1 cellular context compared by ENCODE assay signal in the genomic region with DNA sequence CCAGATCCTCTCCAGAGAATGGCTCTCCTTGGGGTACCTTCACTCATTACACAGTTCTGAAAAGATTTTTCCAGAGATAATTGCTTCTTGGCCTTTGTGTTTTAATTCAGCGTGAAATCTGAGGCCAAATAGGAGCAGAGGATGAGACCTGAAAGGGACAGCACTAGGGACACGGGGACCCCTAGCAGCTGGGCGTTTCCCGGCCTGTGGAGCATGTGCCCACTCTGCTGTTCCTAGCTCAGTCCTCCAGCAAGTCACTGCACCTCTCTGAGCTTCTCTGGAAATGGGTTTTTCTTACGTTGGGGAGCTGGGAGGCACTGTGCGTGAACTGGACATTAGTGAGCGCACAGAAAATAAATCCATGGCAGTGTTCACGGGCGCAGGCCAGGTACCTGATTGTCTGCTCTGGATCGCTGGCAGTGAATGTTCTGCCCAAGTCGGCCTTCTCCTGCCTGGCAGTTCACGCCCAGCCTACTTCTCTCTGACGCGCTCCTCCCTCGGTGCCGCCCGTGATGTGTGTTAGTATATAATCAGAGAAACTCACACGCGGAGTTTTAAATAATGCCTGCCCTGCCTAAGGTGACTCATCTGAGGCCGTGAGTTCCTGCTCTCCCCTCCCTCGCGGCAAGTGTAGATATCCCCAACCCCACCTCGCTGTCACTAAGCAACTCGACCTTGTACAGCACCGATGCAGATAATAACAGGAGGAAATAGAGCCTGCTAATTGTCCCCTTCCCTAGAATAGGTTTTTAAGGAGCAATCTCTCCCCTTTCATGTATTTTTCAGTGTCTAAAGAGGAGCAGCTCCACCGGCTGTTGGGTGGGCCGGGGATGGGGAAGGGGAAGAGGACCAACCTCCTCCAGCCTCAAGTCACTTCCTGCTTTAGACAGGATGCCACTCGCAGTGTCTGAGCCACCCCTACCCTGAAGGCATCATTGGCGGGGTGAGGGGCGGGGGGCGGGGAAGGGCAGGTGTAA.
TF ChIP-seq lines count a peak whose summit lies in the region.

No MANE protein-coding gene starts in this region.

TF ChIP-seq in K562, 482 proteins besides CTCF, POLR2A, EP300 and RAD21 (continued from another document and continues in another):
- TF ChIP-seq, protein P1, sequence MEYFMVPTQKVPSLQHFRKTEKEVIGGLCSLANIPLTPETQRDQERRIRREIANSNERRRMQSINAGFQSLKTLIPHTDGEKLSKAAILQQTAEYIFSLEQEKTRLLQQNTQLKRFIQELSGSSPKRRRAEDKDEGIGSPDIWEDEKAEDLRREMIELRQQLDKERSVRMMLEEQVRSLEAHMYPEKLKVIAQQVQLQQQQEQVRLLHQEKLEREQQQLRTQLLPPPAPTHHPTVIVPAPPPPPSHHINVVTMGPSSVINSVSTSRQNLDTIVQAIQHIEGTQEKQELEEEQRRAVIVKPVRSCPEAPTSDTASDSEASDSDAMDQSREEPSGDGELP (CRISPR knock-in tag; IDR thresholded peaks at IDR 0.05; ENCODE audit: borderline replicate concordance): peak; percentile 71; the same call in 1 of the 2 replicates
- TF ChIP-seq PTRF (tag; IDR thresholded peaks at IDR 0.05): no peak
- TF ChIP-seq AFF1 (IDR thresholded peaks at IDR 0.05; ENCODE audit: low read depth in 1 of 2, partially characterized antibody in 2 of 2): peak in 1 of 2 experiments; percentile 19
- peak; percentile 85 for TF ChIP-seq MYC (IDR thresholded peaks at IDR 0.05; ENCODE audit: low read depth, low read length)
- TF ChIP-seq MYC (CRISPR knock-in tag; IDR thresholded peaks at IDR 0.05; ENCODE audit: borderline replicate concordance, low read depth): no peak
- TF ChIP-seq SMAD4 (CRISPR knock-in tag; conservative IDR thresholded peaks at IDR 0.05): peak; percentile 45; the same call in 1 of the 2 replicates
- TF ChIP-seq ZFX (CRISPR knock-in tag; IDR thresholded peaks at IDR 0.05): peak; percentile 60
- 0 out of 2 replicates have a peak, but pooled peaks have one; percentile 33 for TF ChIP-seq NBN (IDR thresholded peaks at IDR 0.05; ENCODE audit: low read depth)
- TF ChIP-seq UBTF (IDR thresholded peaks at IDR 0.05; ENCODE audit: borderline replicate concordance in 1 of 2, low read depth in 2 of 2, low read length in 2 of 2): peak in 1 of 2 experiments; percentile 54; a peak in 2 of 4 replicates
- TF ChIP-seq ZNF263 (CRISPR knock-in tag; IDR thresholded peaks at IDR 0.05; ENCODE audit: borderline replicate concordance): no peak
- no peak for TF ChIP-seq ELF1 (tag; IDR thresholded peaks at IDR 0.05)
- TF ChIP-seq MIER1 (IDR thresholded peaks at IDR 0.05; ENCODE audit: low read depth): no peak
- TF ChIP-seq, protein P2, sequence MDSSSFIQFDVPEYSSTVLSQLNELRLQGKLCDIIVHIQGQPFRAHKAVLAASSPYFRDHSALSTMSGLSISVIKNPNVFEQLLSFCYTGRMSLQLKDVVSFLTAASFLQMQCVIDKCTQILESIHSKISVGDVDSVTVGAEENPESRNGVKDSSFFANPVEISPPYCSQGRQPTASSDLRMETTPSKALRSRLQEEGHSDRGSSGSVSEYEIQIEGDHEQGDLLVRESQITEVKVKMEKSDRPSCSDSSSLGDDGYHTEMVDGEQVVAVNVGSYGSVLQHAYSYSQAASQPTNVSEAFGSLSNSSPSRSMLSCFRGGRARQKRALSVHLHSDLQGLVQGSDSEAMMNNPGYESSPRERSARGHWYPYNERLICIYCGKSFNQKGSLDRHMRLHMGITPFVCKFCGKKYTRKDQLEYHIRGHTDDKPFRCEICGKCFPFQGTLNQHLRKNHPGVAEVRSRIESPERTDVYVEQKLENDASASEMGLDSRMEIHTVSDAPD (CRISPR knock-in tag; IDR thresholded peaks at IDR 0.05): no peak
- peak; percentile 84 for TF ChIP-seq VEZF1 (CRISPR knock-in tag; IDR thresholded peaks at IDR 0.05)
- TF ChIP-seq FOXM1 (IDR thresholded peaks at IDR 0.05; ENCODE audit: low read depth): peak; percentile 96
- TF ChIP-seq FOXM1 (CRISPR knock-in tag; IDR thresholded peaks at IDR 0.05; ENCODE audit: low read depth): peak; percentile 95
- TF ChIP-seq, protein P3, sequence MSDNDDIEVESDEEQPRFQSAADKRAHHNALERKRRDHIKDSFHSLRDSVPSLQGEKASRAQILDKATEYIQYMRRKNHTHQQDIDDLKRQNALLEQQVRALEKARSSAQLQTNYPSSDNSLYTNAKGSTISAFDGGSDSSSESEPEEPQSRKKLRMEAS (CRISPR knock-in tag; IDR thresholded peaks at IDR 0.05): peak; percentile 52
- TF ChIP-seq, protein P4, sequence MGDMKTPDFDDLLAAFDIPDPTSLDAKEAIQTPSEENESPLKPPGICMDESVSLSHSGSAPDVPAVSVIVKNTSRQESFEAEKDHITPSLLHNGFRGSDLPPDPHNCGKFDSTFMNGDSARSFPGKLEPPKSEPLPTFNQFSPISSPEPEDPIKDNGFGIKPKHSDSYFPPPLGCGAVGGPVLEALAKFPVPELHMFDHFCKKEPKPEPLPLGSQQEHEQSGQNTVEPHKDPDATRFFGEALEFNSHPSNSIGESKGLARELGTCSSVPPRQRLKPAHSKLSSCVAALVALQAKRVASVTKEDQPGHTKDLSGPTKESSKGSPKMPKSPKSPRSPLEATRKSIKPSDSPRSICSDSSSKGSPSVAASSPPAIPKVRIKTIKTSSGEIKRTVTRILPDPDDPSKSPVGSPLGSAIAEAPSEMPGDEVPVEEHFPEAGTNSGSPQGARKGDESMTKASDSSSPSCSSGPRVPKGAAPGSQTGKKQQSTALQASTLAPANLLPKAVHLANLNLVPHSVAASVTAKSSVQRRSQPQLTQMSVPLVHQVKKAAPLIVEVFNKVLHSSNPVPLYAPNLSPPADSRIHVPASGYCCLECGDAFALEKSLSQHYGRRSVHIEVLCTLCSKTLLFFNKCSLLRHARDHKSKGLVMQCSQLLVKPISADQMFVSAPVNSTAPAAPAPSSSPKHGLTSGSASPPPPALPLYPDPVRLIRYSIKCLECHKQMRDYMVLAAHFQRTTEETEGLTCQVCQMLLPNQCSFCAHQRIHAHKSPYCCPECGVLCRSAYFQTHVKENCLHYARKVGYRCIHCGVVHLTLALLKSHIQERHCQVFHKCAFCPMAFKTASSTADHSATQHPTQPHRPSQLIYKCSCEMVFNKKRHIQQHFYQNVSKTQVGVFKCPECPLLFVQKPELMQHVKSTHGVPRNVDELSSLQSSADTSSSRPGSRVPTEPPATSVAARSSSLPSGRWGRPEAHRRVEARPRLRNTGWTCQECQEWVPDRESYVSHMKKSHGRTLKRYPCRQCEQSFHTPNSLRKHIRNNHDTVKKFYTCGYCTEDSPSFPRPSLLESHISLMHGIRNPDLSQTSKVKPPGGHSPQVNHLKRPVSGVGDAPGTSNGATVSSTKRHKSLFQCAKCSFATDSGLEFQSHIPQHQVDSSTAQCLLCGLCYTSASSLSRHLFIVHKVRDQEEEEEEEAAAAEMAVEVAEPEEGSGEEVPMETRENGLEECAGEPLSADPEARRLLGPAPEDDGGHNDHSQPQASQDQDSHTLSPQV (IDR thresholded peaks at IDR 0.05): peak; percentile 38; the same call in 1 of the 2 replicates
- no peak for TF ChIP-seq HSF4 (CRISPR knock-in tag; IDR thresholded peaks at IDR 0.05; ENCODE audit: borderline replicate concordance)
- TF ChIP-seq SIN3A (IDR thresholded peaks at IDR 0.05; ENCODE audit: borderline replicate concordance in 2 of 2, control insufficient read depth in 1 of 2, low read depth in 2 of 2, low read length in 2 of 2): peak; percentile 4 to 40; a peak in 2 of 4 replicates
- peak; percentile 74 for TF ChIP-seq ZFP36 (IDR thresholded peaks at IDR 0.05; ENCODE audit: low read depth, low read length, partially characterized antibody)
- no peak for TF ChIP-seq ZZZ3 (IDR thresholded peaks at IDR 0.05)
- peak; percentile 19 for TF ChIP-seq KDM5B (IDR thresholded peaks at IDR 0.05; ENCODE audit: insufficient replicate concordance, low read depth, low read length)
- peak; percentile 98 for TF ChIP-seq JUN (IDR thresholded peaks at IDR 0.05; ENCODE audit: borderline replicate concordance, low read depth, low read length)
- peak; percentile 61; the same call in 1 of the 2 replicates for TF ChIP-seq JUN (CRISPR knock-in tag; IDR thresholded peaks at IDR 0.05; ENCODE audit: borderline replicate concordance)
- TF ChIP-seq, protein P5, sequence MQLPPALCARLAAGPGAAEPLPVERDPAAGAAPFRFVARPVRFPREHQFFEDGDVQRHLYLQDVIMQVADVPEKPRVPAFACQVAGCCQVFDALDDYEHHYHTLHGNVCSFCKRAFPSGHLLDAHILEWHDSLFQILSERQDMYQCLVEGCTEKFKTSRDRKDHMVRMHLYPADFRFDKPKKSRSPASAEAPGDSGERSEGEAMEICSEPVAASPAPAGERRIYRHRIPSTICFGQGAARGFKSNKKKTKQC (CRISPR knock-in tag; IDR thresholded peaks at IDR 0.05): peak; percentile 33; the same call in 1 of the 2 replicates
- peak; percentile 74 for TF ChIP-seq ZEB2 (IDR thresholded peaks at IDR 0.05)
- peak; percentile 94 for TF ChIP-seq DPF2 (IDR thresholded peaks at IDR 0.05)
- TF ChIP-seq SMARCA4 (IDR thresholded peaks at IDR 0.05): peak; percentile 89
- TF ChIP-seq ZNF584 (CRISPR knock-in tag; IDR thresholded peaks at IDR 0.05; ENCODE audit: low read depth): no peak
- TF ChIP-seq, protein P6, sequence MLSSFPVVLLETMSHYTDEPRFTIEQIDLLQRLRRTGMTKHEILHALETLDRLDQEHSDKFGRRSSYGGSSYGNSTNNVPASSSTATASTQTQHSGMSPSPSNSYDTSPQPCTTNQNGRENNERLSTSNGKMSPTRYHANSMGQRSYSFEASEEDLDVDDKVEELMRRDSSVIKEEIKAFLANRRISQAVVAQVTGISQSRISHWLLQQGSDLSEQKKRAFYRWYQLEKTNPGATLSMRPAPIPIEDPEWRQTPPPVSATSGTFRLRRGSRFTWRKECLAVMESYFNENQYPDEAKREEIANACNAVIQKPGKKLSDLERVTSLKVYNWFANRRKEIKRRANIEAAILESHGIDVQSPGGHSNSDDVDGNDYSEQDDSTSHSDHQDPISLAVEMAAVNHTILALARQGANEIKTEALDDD (IDR thresholded peaks at IDR 0.05): peak; percentile 28; the same call in 1 of the 2 replicates
- no peak for TF ChIP-seq ZNF277 (CRISPR knock-in tag; IDR thresholded peaks at IDR 0.05; ENCODE audit: borderline replicate concordance)
- TF ChIP-seq BDP1 (IDR thresholded peaks at IDR 0.05; ENCODE audit: insufficient read depth, insufficient read length): no peak
- no peak for TF ChIP-seq PHB (CRISPR knock-in tag; IDR thresholded peaks at IDR 0.05)
- TF ChIP-seq LCOR (CRISPR knock-in tag; IDR thresholded peaks at IDR 0.05): peak; percentile 41; the same call in 1 of the 2 replicates
- peak; percentile 45 for TF ChIP-seq HMGN3 (IDR thresholded peaks at IDR 0.05; ENCODE audit: borderline replicate concordance, extremely low read depth, insufficient read length, low read depth, low read length)
- no peak for TF ChIP-seq DDX20 (tag; IDR thresholded peaks at IDR 0.05; ENCODE audit: low read depth)
